In genomic region chr2:1692342-1692741, GRCh38 we compare ENCODE assay signal across 19 cellular contexts. TPM values are rescaled to one million over a fixed set of nuclear protein-coding genes. Genes with fewer than 3 reads are reported as not detected.
DNase-seq lines count a peak whose midpoint lies in the region; TF ChIP-seq lines count a peak whose summit lies in the region.
"Had no signal": no experiment of that assay in that cellular context is flagged by ENCODE, and none has a peak within 500 bp of the region (broad histone marks: within the 10 kb centered on the region; RNA-seq: fewer than 3 reads in every experiment).

No MANE protein-coding gene starts in this region.

- intact Hi-C loops in stomach (cut with DNase I; ENCODE audit: low total_unique reads): no loop called here

- H3K79me1 ChIP-seq in neuronal stem cell (ENCODE audit: low read depth, low read length): peaks cover 2% of the 10 kb centered on the region

- H3K27ac ChIP-seq in neuronal stem cell (replicated peaks; ENCODE audit: low read length): no peak overlapping the region
- no peak overlapping the region for H3K27ac ChIP-seq in stomach

- H3K9me3 Mint-ChIP-seq in endothelial cell (ENCODE audit: unreplicated experiment): no peaks in the 10 kb centered on the region

- H3K36me3 ChIP-seq in neuronal stem cell (replicated peaks in 1 of 2; ENCODE audit: control insufficient read depth in 2 of 2, insufficient read depth in 2 of 2, low read length in 2 of 2): peaks cover 0 to 19% of the 10 kb centered on the region in 2 donors
- H3K36me3 ChIP-seq in stomach: peaks cover 0 to 21% (median 12%) of the 10 kb centered on the region in 4 donors

- no peak overlapping the region for H2BK15ac ChIP-seq in neuronal stem cell (ENCODE audit: low read length)

- H4K91ac ChIP-seq in neuronal stem cell (ENCODE audit: low read depth, low read length, poor library complexity): no peak overlapping the region

- TF ChIP-seq POLR2A in stomach (IDR thresholded peaks at IDR 0.05): no peak

- peak overlapping the region; percentile 16 for H3K23ac ChIP-seq in neuronal stem cell (ENCODE audit: low read depth, low read length, poor library complexity)

- H3K27me3 ChIP-seq in neuronal stem cell (ENCODE audit: control insufficient read depth in 3 of 3, insufficient read depth in 3 of 3, low read depth in 1 of 3, low read length in 3 of 3): no peaks in the 10 kb centered on the region
- H3K27me3 ChIP-seq in stomach: no peaks in the 10 kb centered on the region

- no peak overlapping the region for H3K4me2 ChIP-seq in neuronal stem cell (ENCODE audit: insufficient read depth, low read length, poor library complexity, severe bottlenecking)

- DNase-seq in endothelial cell (ENCODE audit: low spot score) (no peak), neuronal stem cell (ENCODE audit: low spot score) (no peak), stomach (peak; percentile 4), NCI-H748 (lab: John Stamatoyannopoulos, UW; ENCODE audit: unreplicated experiment) (no peak), AG20443 (ENCODE audit: low spot score) (no peak), activated T-cell treated with anti-CD3 and anti-CD28 coated beads for 4 hours (no peak)
- DNase-seq: AML-193, COR-L47, GF-D8, GOT3, NCI-H1048, NCI-H1436 treated with DMSO at 0.1 percent for 48 hours, NCI-H2029 treated with DMSO at 0.1 percent for 48 hours, NCI-H2171 treated with DMSO at 0.1 percent for 48 hours, NCI-H774, Right ventricle myocardium superior had no signal

- no peak overlapping the region for H2BK5ac ChIP-seq in neuronal stem cell (ENCODE audit: low read length)

- H2AFZ ChIP-seq in neuronal stem cell (ENCODE audit: low read length): no peak overlapping the region

- H3K27me3 Mint-ChIP-seq in endothelial cell (ENCODE audit: unreplicated experiment): peaks cover 7% of the 10 kb centered on the region

- H3K9ac ChIP-seq in neuronal stem cell (ENCODE audit: low read depth, low read length, poor library complexity): no peak overlapping the region

- WGBS in neuronal stem cell (ENCODE audit: extremely low coverage in 2 of 2, insufficient read length in 2 of 2, insufficient replicate concordance in 1 of 2), 2 donors: no CpG with 5 or more reads among the region's 11 CpGs
- 78 to 84% (median 82%) methylated on average over 8 to 11 of the region's 11 CpGs for WGBS in stomach, 5 donors

- H3K9me3 ChIP-seq in neuronal stem cell (replicated peaks in 1 of 2; ENCODE audit: control insufficient read depth in 2 of 2, insufficient read depth in 1 of 2, low read depth in 1 of 2, low read length in 2 of 2) (peaks cover 0 to 1% of the 10 kb centered on the region in 2 donors), stomach (no peaks in the 10 kb centered on the region)

- TF ChIP-seq CTCF in endothelial cell (IDR thresholded peaks at IDR 0.05; ENCODE audit: unreplicated experiment) (no peak), stomach (IDR thresholded peaks at IDR 0.05) (no peak)

- no peak overlapping the region for H3K27ac Mint-ChIP-seq in endothelial cell (ENCODE audit: unreplicated experiment)
- H3K27ac Mint-ChIP-seq: CD14-positive monocyte had no signal

- no peak overlapping the region for H2BK120ac ChIP-seq in neuronal stem cell (ENCODE audit: low read depth, low read length)

- peaks cover 25% of the 10 kb centered on the region for H3K4me1 Mint-ChIP-seq in endothelial cell (ENCODE audit: unreplicated experiment)
- H3K4me1 Mint-ChIP-seq: CD14-positive monocyte had no signal

- H2AK5ac ChIP-seq in neuronal stem cell (ENCODE audit: low read depth, low read length): no peak overlapping the region

- H3K18ac ChIP-seq in neuronal stem cell (ENCODE audit: low read length): no peak overlapping the region

- TF ChIP-seq EP300 in stomach (IDR thresholded peaks at IDR 0.05): no peak

- H3K36me3 Mint-ChIP-seq in endothelial cell (ENCODE audit: low read depth, unreplicated experiment): peaks cover 42% of the 10 kb centered on the region
- H3K36me3 Mint-ChIP-seq: CD14-positive monocyte had no signal

- H4K8ac ChIP-seq in neuronal stem cell (ENCODE audit: low read depth, low read length): no peak overlapping the region

- H3K4me3 Mint-ChIP-seq in endothelial cell (ENCODE audit: unreplicated experiment): peak overlapping the region; percentile 65
- H3K4me3 Mint-ChIP-seq: CD14-positive monocyte had no signal

- H3K4me3 ChIP-seq in neuronal stem cell (ENCODE audit: low read length in 2 of 2) (no peak overlapping the region), stomach (no peak overlapping the region)
- H3K4me3 ChIP-seq: K562 had no signal

- H2BK12ac ChIP-seq in neuronal stem cell (ENCODE audit: low read length): no peak overlapping the region

- H3K4me1 ChIP-seq in neuronal stem cell (ENCODE audit: control insufficient read depth in 2 of 2, insufficient read depth in 1 of 2, low read depth in 1 of 2, low read length in 2 of 2): no peaks in the 10 kb centered on the region
- no peaks in the 10 kb centered on the region for H3K4me1 ChIP-seq in stomach

- H3K14ac ChIP-seq in neuronal stem cell (ENCODE audit: low read length): peak overlapping the region; percentile 27

- H3K4ac ChIP-seq in neuronal stem cell (ENCODE audit: low read length): no peak overlapping the region

TF ChIP-seq in PFSK-1, 5 proteins besides CTCF, POLR2A, EP300 and RAD21:
- TF ChIP-seq FOXP2 (optimal IDR thresholded peaks at IDR 0.05; ENCODE audit: borderline replicate concordance, extremely low read depth, extremely low read length, insufficient read depth) (no peak), POLR2AphosphoS5 (IDR thresholded peaks at IDR 0.05; ENCODE audit: low read depth, low read length) (peak; percentile 50; the same call in 1 of the 2 replicates)

RNA-seq across cellular contexts. Expression of gene PXDN, which starts 52.0 kb away (rescaled TPM):
- polyA plus RNA-seq in PFSK-1 (2012; ENCODE audit: insufficient read length, low read depth): 1,212 TPM
- 521 TPM for total RNA-seq in endothelial cell (ENCODE audit: unreplicated experiment)
- polyA plus RNA-seq in neuronal stem cell (2013, experiment 1 of 2): 105 TPM
- 108 TPM for polyA plus RNA-seq in neuronal stem cell (2013, experiment 2 of 2)
- total RNA-seq in stomach: 10 to 100 TPM; 24.9 to 71.6 (median 42.0) TPM
- 1 to 10 TPM; 3.3 to 8.0 (median 5.0) TPM for polyA plus RNA-seq in stomach
- polyA plus RNA-seq: CD14-positive monocyte, K562 had no signal
